In genomic region chr19:38375748-38376147, GRCh38 we compare ENCODE assay signal across 6 cellular contexts. TPM values are rescaled to one million over a fixed set of nuclear protein-coding genes. Genes with fewer than 3 reads are reported as not detected.
DNase-seq lines count a peak whose midpoint lies in the region; ATAC-seq, FAIRE-seq and TF ChIP-seq lines count a peak whose summit lies in the region.

No MANE protein-coding gene starts in this region.

- peaks cover 13% of the 10 kb centered on the region for H3K27me3 Mint-ChIP-seq in activated naive CD4-positive, alpha-beta T cell treated with anti-CD3 and anti-CD28 coated beads, Interleukin-2, amount 10 ng/mL, durations not matched to agents 7 days and 5 days

- H3K4me1 ChIP-seq in heart right ventricle, result peaks cover 11 to 35% (median 23%) of the 10 kb centered on the region in 9 donors
- H3K4me1 ChIP-seq in urinary bladder (ENCODE audit: insufficient read depth), result no peaks in the 10 kb centered on the region

- peak overlapping the region; percentile 99 for H3K4me3 Mint-ChIP-seq in activated naive CD4-positive, alpha-beta T cell treated with anti-CD3 and anti-CD28 coated beads, Interleukin-2, amount 10 ng/mL, durations not matched to agents 7 days and 5 days

- TF ChIP-seq CTCF in heart right ventricle (IDR thresholded peaks at IDR 0.05) (no peak), D721Med (IDR thresholded peaks at IDR 0.05; ENCODE audit: insufficient read depth, missing control alignments) (no peak)

- no peak for DNase-seq in activated naive CD4-positive, alpha-beta T cell treated with anti-CD3 and anti-CD28 coated beads, Interleukin-2, amount 10 ng/mL, durations not matched to agents 7 days and 5 days
- DNase-seq in activated naive CD4-positive, alpha-beta T cell treated with Interleukin-2 at 50 U/mL for 16 hours, result no peak
- DNase-seq in heart right ventricle, result peak in 1 of 2 donors; percentile 34
- DNase-seq in D721Med (ENCODE audit: insufficient read length, low spot score), result no peak
- no peak for DNase-seq in stimulated activated CD8-positive, alpha-beta memory T cell treated with anti-CD3 and anti-CD28 coated beads, Interleukin-4, amount 100 ng/mL, for 48 hours

- no peaks in the 10 kb centered on the region for H3K9me3 Mint-ChIP-seq in activated naive CD4-positive, alpha-beta T cell treated with anti-CD3 and anti-CD28 coated beads, Interleukin-2, amount 10 ng/mL, durations not matched to agents 7 days and 5 days

- 53 to 58% methylated on average over 5 of the region's 5 CpGs for WGBS in heart right ventricle, 2 donors
- 75% methylated on average over 5 of the region's 5 CpGs for WGBS in urinary bladder

- intact Hi-C loops in heart right ventricle (cut with DNase I), result loop anchor here in 2 of 10 donors (2.0 kb wide), 1 partner anchor 39 kb away; no protein-coding TSS in a partner anchor

- H3K27ac Mint-ChIP-seq in activated naive CD4-positive, alpha-beta T cell treated with anti-CD3 and anti-CD28 coated beads, Interleukin-2, amount 10 ng/mL, durations not matched to agents 7 days and 5 days, result peak overlapping the region; percentile 96

- H3K4me3 ChIP-seq in heart right ventricle (peak overlapping the region; percentile 53 to 90 (median 80)), urinary bladder (ENCODE audit: low read depth, low read length) (peak overlapping the region; percentile 74)

- H3K9me3 ChIP-seq in heart right ventricle, result no peaks in the 10 kb centered on the region

- CTCF ChIA-PET in activated naive CD4-positive, alpha-beta T cell treated with anti-CD3 and anti-CD28 coated beads, Interleukin-2, amount 10 ng/mL, durations not matched to agents 7 days and 5 days (lab: Charles Lee), result interaction anchor here (0.5 to 2.8 kb wide), 2 partner anchors 40 to 455 kb away, joined by 3 to 16 read pairs; partner anchors contain the start of gene CATSPERG

- no peak for FAIRE-seq in D721Med (lab: Jason Lieb, UNC)

- H3K27me3 ChIP-seq in heart right ventricle, result no peaks in the 10 kb centered on the region

- H3K4me1 Mint-ChIP-seq in activated naive CD4-positive, alpha-beta T cell treated with anti-CD3 and anti-CD28 coated beads, Interleukin-2, amount 10 ng/mL, durations not matched to agents 7 days and 5 days, result peaks cover 27% of the 10 kb centered on the region

- H3K36me3 ChIP-seq in heart right ventricle (peaks cover 0 to 47% (median 20%) of the 10 kb centered on the region in 9 donors), urinary bladder (ENCODE audit: insufficient read depth) (no peaks in the 10 kb centered on the region)

- H3K27ac ChIP-seq in heart right ventricle, result peak overlapping the region; percentile 7 to 95 (median 88)
- no peak overlapping the region for H3K27ac ChIP-seq in urinary bladder (ENCODE audit: low read depth)

- peak in 6 of 8 donors; percentile 26 to 62 (median 34) for ATAC-seq in heart right ventricle

- peaks cover 25% of the 10 kb centered on the region for H3K36me3 Mint-ChIP-seq in activated naive CD4-positive, alpha-beta T cell treated with anti-CD3 and anti-CD28 coated beads, Interleukin-2, amount 10 ng/mL, durations not matched to agents 7 days and 5 days

RNA-seq across cellular contexts. Expression of gene PSMD8, which starts 1.4 kb away (rescaled TPM):
- total RNA-seq in heart right ventricle (100 to 1,000 TPM; 234 to 426 (median 302) TPM), urinary bladder (102 TPM)
- polyA plus RNA-seq in heart right ventricle (100 to 1,000 TPM; 113 to 513 TPM), urinary bladder (166 TPM)

RNA-seq across cellular contexts. Expression of gene GGN, which starts 12.1 kb away (rescaled TPM):
- total RNA-seq in heart right ventricle (under 1 TPM in 5 of 10 donors, not detected in 5; 0.13 to 0.57 (median 0.40) TPM), urinary bladder (not detected)
- polyA plus RNA-seq in heart right ventricle (under 1 TPM in 1 of 2 donors, not detected in 1; 0.22 TPM), urinary bladder (0.58 TPM)

RNA-seq across cellular contexts. Expression of gene SPRED3, which starts 12.7 kb away (rescaled TPM):
- total RNA-seq in heart right ventricle (1 to 10 TPM in 2 of 10 donors, under 1 TPM in 8; 0.17 to 1.7 (median 0.58) TPM), urinary bladder (0.05 TPM)
- polyA plus RNA-seq in heart right ventricle (under 1 TPM; 0.44 to 0.51 TPM), urinary bladder (0.72 TPM)

RNA-seq across cellular contexts. Expression of gene FAM98C, which starts 27.1 kb away (rescaled TPM):
- total RNA-seq in heart right ventricle (10 to 100 TPM in 9 of 10 donors, 1 to 10 TPM in 1; 9.8 to 16.1 (median 12.2) TPM), urinary bladder (5.1 TPM)
- polyA plus RNA-seq in heart right ventricle (10 to 100 TPM; 13.3 to 14.1 TPM), urinary bladder (27.9 TPM)

RNA-seq across cellular contexts. Expression of gene CATSPERG, which starts 40.1 kb away (rescaled TPM):
- total RNA-seq in heart right ventricle, result 1 to 10 TPM in 5 of 10 donors, under 1 TPM in 5; 0.74 to 4.9 (median 1.1) TPM
- polyA plus RNA-seq in heart right ventricle, result 1 to 10 TPM; 1.1 to 2.5 TPM
- 4.9 TPM for total RNA-seq in urinary bladder
- polyA plus RNA-seq in urinary bladder, result 1.3 TPM
